In the genomic region with DNA sequence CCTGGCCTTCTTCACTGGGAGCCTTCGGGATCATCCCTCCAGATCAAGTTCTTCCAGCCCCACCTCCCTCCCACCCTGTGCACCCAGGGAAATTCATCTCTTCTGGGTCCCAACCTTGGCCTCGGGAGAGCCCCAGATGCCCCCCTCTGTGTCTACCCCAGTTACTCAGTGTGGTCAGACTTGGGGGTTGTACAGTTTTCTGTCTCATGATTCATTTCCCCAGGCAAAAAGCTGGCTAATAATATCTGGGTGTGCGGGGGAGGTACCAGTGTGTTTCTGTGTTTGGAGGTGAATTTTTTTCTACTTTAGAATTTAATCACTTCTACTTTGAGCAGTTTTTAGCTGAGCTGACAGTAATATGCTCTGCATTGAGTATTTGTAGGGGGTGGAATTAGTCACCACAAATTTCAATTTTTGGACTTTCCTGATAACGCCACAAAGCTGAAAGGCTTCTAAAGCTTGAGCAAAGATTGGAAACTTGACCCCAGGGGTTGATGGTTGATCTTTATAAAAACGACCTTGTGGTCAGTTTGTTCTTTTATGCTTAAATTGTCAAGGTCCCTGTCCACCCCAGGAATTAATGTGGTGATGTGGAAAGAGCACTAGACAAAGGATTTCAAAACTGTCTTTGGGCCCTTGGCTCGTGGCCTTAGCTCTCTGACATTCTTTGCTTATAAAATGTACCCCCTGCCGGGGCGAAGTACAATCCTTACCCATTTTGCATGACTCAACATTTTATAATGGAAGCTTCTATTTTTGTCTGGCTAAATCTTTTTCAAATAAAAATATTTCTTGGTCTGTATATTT, we compare ENCODE assay signal across 9 cellular contexts.
DNase-seq lines count a peak whose midpoint lies in the region; ATAC-seq, FAIRE-seq and TF ChIP-seq lines count a peak whose summit lies in the region.
"Had no signal": no experiment of that assay in that cellular context is flagged by ENCODE, and none has a peak within 500 bp of the region (broad histone marks: within the 10 kb centered on the region; RNA-seq: fewer than 3 reads in every experiment).

No MANE protein-coding gene starts in this region.

- H3K4me1 ChIP-seq in right atrium auricular region, result no peaks in the 10 kb centered on the region

- no peak for TF ChIP-seq CTCF in right atrium auricular region (IDR thresholded peaks at IDR 0.05)

- H3K4me1 Mint-ChIP-seq in activated T-helper 17 cell treated with anti-CD3 and anti-CD28 coated beads, Interleukin-2, amount 50 U/mL, for 72 hours, result peaks cover 43% of the 10 kb centered on the region
- peaks cover 79% of the 10 kb centered on the region for H3K4me1 Mint-ChIP-seq in stimulated activated naive CD8-positive, alpha-beta T cell treated with anti-CD3 and anti-CD28 coated beads, Interleukin-15, amount 100 ng/mL, for 72 hours

- DNase-seq in GM12891 (ENCODE audit: insufficient read length, low spot score), result peak; percentile 42
- DNase-seq in GOT3 (lab: John Stamatoyannopoulos, UW), result peak; percentile 60
- peak; percentile 95 for DNase-seq in LHCN-M2 (ENCODE audit: low read depth)
- peak; percentile 84 for DNase-seq in kidney tubule cell (ENCODE audit: low spot score)
- DNase-seq in stimulated activated naive CD8-positive, alpha-beta T cell treated with anti-CD3 and anti-CD28 coated beads, Interleukin-15, amount 100 ng/mL, for 72 hours, result peak; percentile 69 to 84
- no peak for DNase-seq in NCI-H774 (lab: John Stamatoyannopoulos, UW)
- DNase-seq in right atrium auricular region (ENCODE audit: low spot score), result no peak

- peak; percentile 78 for ATAC-seq in activated T-helper 17 cell treated with anti-CD3 and anti-CD28 coated beads, Interleukin-2, amount 50 U/mL, for 72 hours (replicated peaks)
- peak; percentile 93 for ATAC-seq in stimulated activated naive CD8-positive, alpha-beta T cell treated with anti-CD3 and anti-CD28 coated beads, Interleukin-15, amount 100 ng/mL, for 72 hours

- no peak overlapping the region for H3K27ac ChIP-seq in right atrium auricular region

- no peaks in the 10 kb centered on the region for H3K27me3 ChIP-seq in right atrium auricular region
- H3K27me3 ChIP-seq: upper lobe of left lung had no signal

- peak overlapping the region; percentile 96 for H3K4me3 Mint-ChIP-seq in activated T-helper 17 cell treated with anti-CD3 and anti-CD28 coated beads, Interleukin-2, amount 50 U/mL, for 72 hours
- H3K4me3 Mint-ChIP-seq in stimulated activated naive CD8-positive, alpha-beta T cell treated with anti-CD3 and anti-CD28 coated beads, Interleukin-15, amount 100 ng/mL, for 72 hours, result peak overlapping the region; percentile 71

- peak overlapping the region; percentile 99 for H3K27ac Mint-ChIP-seq in activated T-helper 17 cell treated with anti-CD3 and anti-CD28 coated beads, Interleukin-2, amount 50 U/mL, for 72 hours
- peak overlapping the region; percentile 60 to 95 for H3K27ac Mint-ChIP-seq in stimulated activated naive CD8-positive, alpha-beta T cell treated with anti-CD3 and anti-CD28 coated beads, Interleukin-15, amount 100 ng/mL, for 72 hours

- no peaks in the 10 kb centered on the region for H3K9me3 ChIP-seq in right atrium auricular region
- H3K9me3 ChIP-seq: upper lobe of left lung had no signal

- no peak; the same call in 1 of the 2 replicates for TF ChIP-seq POLR2A in GM12891 (IDR thresholded peaks at IDR 0.05; ENCODE audit: low read depth, low read length)

- peak; percentile 51 for FAIRE-seq in GM12891 (lab: Jason Lieb, UNC)

- peaks cover 56% of the 10 kb centered on the region for H3K36me3 Mint-ChIP-seq in activated T-helper 17 cell treated with anti-CD3 and anti-CD28 coated beads, Interleukin-2, amount 50 U/mL, for 72 hours (ENCODE audit: low read depth)

- no peaks in the 10 kb centered on the region for H3K9me3 Mint-ChIP-seq in activated T-helper 17 cell treated with anti-CD3 and anti-CD28 coated beads, Interleukin-2, amount 50 U/mL, for 72 hours
- H3K9me3 Mint-ChIP-seq in stimulated activated naive CD8-positive, alpha-beta T cell treated with anti-CD3 and anti-CD28 coated beads, Interleukin-15, amount 100 ng/mL, for 72 hours, result no peaks in the 10 kb centered on the region

- H3K36me3 ChIP-seq in right atrium auricular region, result no peaks in the 10 kb centered on the region
- H3K36me3 ChIP-seq: upper lobe of left lung had no signal

- no peak overlapping the region for H3K4me3 ChIP-seq in right atrium auricular region
- H3K4me3 ChIP-seq: upper lobe of left lung had no signal

- H3K27me3 Mint-ChIP-seq in activated T-helper 17 cell treated with anti-CD3 and anti-CD28 coated beads, Interleukin-2, amount 50 U/mL, for 72 hours, result no peaks in the 10 kb centered on the region
- H3K27me3 Mint-ChIP-seq in stimulated activated naive CD8-positive, alpha-beta T cell treated with anti-CD3 and anti-CD28 coated beads, Interleukin-15, amount 100 ng/mL, for 72 hours, result peaks cover 7% of the 10 kb centered on the region

TF ChIP-seq in GM12891, 5 proteins besides CTCF, POLR2A, EP300 and RAD21:
- TF ChIP-seq SPI1 (IDR thresholded peaks at IDR 0.05; ENCODE audit: low read depth, low read length), result 0 out of 2 replicates have a peak, but pooled peaks have one; percentile 11
- TF ChIP-seq TAF1 (IDR thresholded peaks at IDR 0.05; ENCODE audit: low read depth, low read length), result peak; percentile 37; the same call in 1 of the 2 replicates
- TF ChIP-seq POU2F2 (IDR thresholded peaks at IDR 0.05; ENCODE audit: low read depth, low read length), result peak; percentile 73; the same call in 1 of the 2 replicates
- no peak for TF ChIP-seq POLR2AphosphoS5 (IDR thresholded peaks at IDR 0.05; ENCODE audit: low read depth, low read length)
- no peak for TF ChIP-seq PAX5 (IDR thresholded peaks at IDR 0.05; ENCODE audit: insufficient read depth, low read length, severe bottlenecking)

Comparison
In these comparisons a context has a peak if more than half of its experiments do, and no peak if none do; other contexts are left out.
1. DNase-seq: peak in GM12891 (single experiment), GOT3 (single experiment), LHCN-M2 (single experiment), kidney tubule cell (single experiment) and stimulated activated naive CD8-positive, alpha-beta T cell treated with anti-CD3 and anti-CD28 coated beads, Interleukin-15, amount 100 ng/mL, for 72 hours (2 of 2); none in NCI-H774 (single experiment) and right atrium auricular region (single experiment).